15 cellular contexts compared by ENCODE assay signal in the genomic region with DNA sequence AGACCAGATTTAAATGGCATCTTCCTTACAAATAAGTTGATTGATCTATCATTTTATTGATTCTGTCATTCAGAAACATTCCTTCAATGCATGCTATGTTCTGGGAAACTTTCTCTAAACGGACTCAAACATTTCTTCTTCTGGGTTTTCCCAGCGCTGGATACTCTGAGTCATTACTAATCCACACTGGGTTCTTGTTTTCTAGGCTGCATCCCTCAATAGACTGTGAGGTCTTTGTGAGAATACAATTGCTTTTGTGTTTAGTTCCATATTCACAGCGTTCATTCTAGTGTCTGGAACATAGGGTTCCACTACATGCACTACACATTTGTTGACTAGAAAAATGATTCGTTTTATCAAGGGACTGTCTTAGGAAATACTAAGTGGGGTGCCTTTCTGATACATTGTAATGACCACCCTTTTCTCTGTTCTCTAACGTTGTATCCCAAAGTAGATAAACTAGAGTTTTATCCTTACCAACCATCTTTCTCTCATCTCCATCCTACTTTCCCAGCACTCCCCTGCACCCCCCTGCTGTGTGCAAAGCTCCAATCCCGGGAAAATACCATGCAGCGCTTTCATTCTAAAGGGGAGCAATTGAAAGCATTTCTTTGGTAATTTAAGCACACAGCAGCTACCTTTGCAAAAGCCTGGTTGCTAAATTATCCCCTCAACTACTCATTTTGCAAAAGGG.
A peak's percentile ranks its signal among the peaks of the same experiment; 100 is the strongest.
DNase-seq lines count a peak whose midpoint lies in the region; ATAC-seq and TF ChIP-seq lines count a peak whose summit lies in the region.
"Had no signal": no experiment of that assay in that cellular context is flagged by ENCODE, and none has a peak within 500 bp of the region (broad histone marks: within the 10 kb centered on the region; RNA-seq: fewer than 3 reads in every experiment).

No MANE protein-coding gene starts in this region.

- peaks cover 6% of the 10 kb centered on the region for H3K4me1 ChIP-seq in ACC112 (ENCODE audit: control insufficient read depth, insufficient read depth, low read length, unreplicated experiment)

- no peak overlapping the region for H3K4me2 ChIP-seq in neural cell (ENCODE audit: low read length)

- H3K4me3 ChIP-seq in ACC112 (ENCODE audit: low read depth, low read length): no peak overlapping the region
- peak overlapping the region; percentile 19 for H3K4me3 ChIP-seq in neural cell (ENCODE audit: low read length)
- H3K4me3 ChIP-seq: mucosa of descending colon had no signal

- TF ChIP-seq EP300 in neural cell (conservative IDR thresholded peaks at IDR 0.05; ENCODE audit: poor library complexity, severe bottlenecking): no peak

- CTCF ChIA-PET in activated CD4-positive, alpha-beta memory T cell treated with anti-CD3 and anti-CD28 coated beads for 36 hours (lab: Charles Lee): no interaction called here

- no peak overlapping the region for H3K27ac Mint-ChIP-seq in activated CD4-positive, alpha-beta memory T cell treated with anti-CD3 and anti-CD28 coated beads for 36 hours
- H3K27ac Mint-ChIP-seq: activated T-helper 2 cell treated with anti-CD3 and anti-CD28 coated beads, Interferon-gamma antibody, Interleukin-2, Interleukin-4, amounts not matched to agents 10 μg/mL and 5 μg/mL and 100 μg/mL, durations not matched to agents 14 hours and 24 hours and 36 hours had no signal

- peak overlapping the region; percentile 14 for H2AFZ ChIP-seq in ACC112 (ENCODE audit: low read length, unreplicated experiment)
- H2AFZ ChIP-seq in neural cell (ENCODE audit: low read depth, low read length): no peak overlapping the region

- H3K9me3 Mint-ChIP-seq in activated CD4-positive, alpha-beta memory T cell treated with anti-CD3 and anti-CD28 coated beads for 36 hours: no peaks in the 10 kb centered on the region

- DNase-seq in RPMI7951 (ENCODE audit: low read depth): peak; percentile 26
- DNase-seq in foreskin melanocyte: peak; percentile 87
- DNase-seq in activated CD4-positive, alpha-beta memory T cell treated with anti-CD3 and anti-CD28 coated beads for 36 hours: no peak
- DNase-seq: activated CD4-positive, CD25-positive, alpha-beta regulatory T cell; kidney; mucosa of descending colon; NCI-H226; Right ventricle myocardium superior; T-helper 2 cell had no signal

- no peaks in the 10 kb centered on the region for H3K4me1 Mint-ChIP-seq in activated CD4-positive, alpha-beta memory T cell treated with anti-CD3 and anti-CD28 coated beads for 36 hours (ENCODE audit: low read depth)

- no peaks in the 10 kb centered on the region for H4K20me1 ChIP-seq in neural cell (ENCODE audit: insufficient read depth)

- H3K79me2 ChIP-seq in ACC112 (ENCODE audit: control insufficient read depth, insufficient read depth, low read length, unreplicated experiment) (no peaks in the 10 kb centered on the region), neural cell (replicated peaks; ENCODE audit: insufficient read depth, low read length) (peaks cover 14% of the 10 kb centered on the region)

- intact Hi-C loops in activated CD4-positive, alpha-beta memory T cell treated with anti-CD3 and anti-CD28 coated beads for 36 hours (cut with micrococcal nuclease): no loop called here

- TF ChIP-seq CTCF in neural cell (IDR thresholded peaks at IDR 0.05; ENCODE audit: poor library complexity, severe bottlenecking): no peak

- H3K36me3 Mint-ChIP-seq in activated CD4-positive, alpha-beta memory T cell treated with anti-CD3 and anti-CD28 coated beads for 36 hours: no peaks in the 10 kb centered on the region

- H3K9me2 ChIP-seq in neural cell (ENCODE audit: insufficient read depth, low read length): no peaks in the 10 kb centered on the region

- H3K9ac ChIP-seq in neural cell (ENCODE audit: low read length): no peak overlapping the region

- POLR2A ChIA-PET in activated CD4-positive, alpha-beta memory T cell treated with anti-CD3 and anti-CD28 coated beads for 36 hours (lab: Charles Lee): no interaction called here

- ATAC-seq in GM21737 (IDR thresholded peaks at IDR 0.05; ENCODE audit: unreplicated experiment) (no peak), HG02798 (IDR thresholded peaks at IDR 0.05; ENCODE audit: poor library complexity, unreplicated experiment) (no peak), HG02938 (IDR thresholded peaks at IDR 0.05; ENCODE audit: unreplicated experiment) (no peak)
- ATAC-seq: mucosa of descending colon had no signal

- H3K27ac ChIP-seq in ACC112 (ENCODE audit: low read depth, low read length) (no peak overlapping the region), neural cell (ENCODE audit: low read length) (peak overlapping the region; percentile 52)

- peaks cover 21% of the 10 kb centered on the region for H3F3A ChIP-seq in neural cell (ENCODE audit: insufficient read depth, low read length, poor library complexity, severe bottlenecking)

- H3K36me3 ChIP-seq in ACC112 (ENCODE audit: insufficient read depth, low read length): no peaks in the 10 kb centered on the region
- no peaks in the 10 kb centered on the region for H3K36me3 ChIP-seq in neural cell (ENCODE audit: insufficient read depth, low read length)

- H3K27me3 ChIP-seq in ACC112 (ENCODE audit: insufficient read depth, low read length) (no peaks in the 10 kb centered on the region), neural cell (ENCODE audit: insufficient read depth, low read depth, low read length) (no peaks in the 10 kb centered on the region)

- H3K9me3 ChIP-seq in neural cell (ENCODE audit: low read length): no peaks in the 10 kb centered on the region
- H3K9me3 ChIP-seq: mucosa of descending colon had no signal

- no peak for TF ChIP-seq RAD21 in neural cell (conservative IDR thresholded peaks at IDR 0.05)

- no peaks in the 10 kb centered on the region for H3K27me3 Mint-ChIP-seq in activated CD4-positive, alpha-beta memory T cell treated with anti-CD3 and anti-CD28 coated beads for 36 hours

- no peak overlapping the region for H3K4me3 Mint-ChIP-seq in activated CD4-positive, alpha-beta memory T cell treated with anti-CD3 and anti-CD28 coated beads for 36 hours

TF ChIP-seq in neural cell, 6 proteins besides CTCF, POLR2A, EP300 and RAD21:
- no peak for TF ChIP-seq SMC3 (conservative IDR thresholded peaks at IDR 0.05; ENCODE audit: poor library complexity)
- TF ChIP-seq, protein P1, sequence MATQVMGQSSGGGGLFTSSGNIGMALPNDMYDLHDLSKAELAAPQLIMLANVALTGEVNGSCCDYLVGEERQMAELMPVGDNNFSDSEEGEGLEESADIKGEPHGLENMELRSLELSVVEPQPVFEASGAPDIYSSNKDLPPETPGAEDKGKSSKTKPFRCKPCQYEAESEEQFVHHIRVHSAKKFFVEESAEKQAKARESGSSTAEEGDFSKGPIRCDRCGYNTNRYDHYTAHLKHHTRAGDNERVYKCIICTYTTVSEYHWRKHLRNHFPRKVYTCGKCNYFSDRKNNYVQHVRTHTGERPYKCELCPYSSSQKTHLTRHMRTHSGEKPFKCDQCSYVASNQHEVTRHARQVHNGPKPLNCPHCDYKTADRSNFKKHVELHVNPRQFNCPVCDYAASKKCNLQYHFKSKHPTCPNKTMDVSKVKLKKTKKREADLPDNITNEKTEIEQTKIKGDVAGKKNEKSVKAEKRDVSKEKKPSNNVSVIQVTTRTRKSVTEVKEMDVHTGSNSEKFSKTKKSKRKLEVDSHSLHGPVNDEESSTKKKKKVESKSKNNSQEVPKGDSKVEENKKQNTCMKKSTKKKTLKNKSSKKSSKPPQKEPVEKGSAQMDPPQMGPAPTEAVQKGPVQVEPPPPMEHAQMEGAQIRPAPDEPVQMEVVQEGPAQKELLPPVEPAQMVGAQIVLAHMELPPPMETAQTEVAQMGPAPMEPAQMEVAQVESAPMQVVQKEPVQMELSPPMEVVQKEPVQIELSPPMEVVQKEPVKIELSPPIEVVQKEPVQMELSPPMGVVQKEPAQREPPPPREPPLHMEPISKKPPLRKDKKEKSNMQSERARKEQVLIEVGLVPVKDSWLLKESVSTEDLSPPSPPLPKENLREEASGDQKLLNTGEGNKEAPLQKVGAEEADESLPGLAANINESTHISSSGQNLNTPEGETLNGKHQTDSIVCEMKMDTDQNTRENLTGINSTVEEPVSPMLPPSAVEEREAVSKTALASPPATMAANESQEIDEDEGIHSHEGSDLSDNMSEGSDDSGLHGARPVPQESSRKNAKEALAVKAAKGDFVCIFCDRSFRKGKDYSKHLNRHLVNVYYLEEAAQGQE (IDR thresholded peaks at IDR 0.05; ENCODE audit: borderline replicate concordance): peak; percentile 72
